Comparison of ENCODE assay signal across 1 cellular context in genomic region chr7:30206942-30207341, GRCh38.
TF ChIP-seq lines count a peak whose summit lies in the region.

No MANE protein-coding gene starts in this region.

TF ChIP-seq in HepG2, 621 proteins besides CTCF, POLR2A, EP300 and RAD21 (continued from another document):
- TF ChIP-seq THRA (CRISPR knock-in tag; IDR thresholded peaks at IDR 0.05; ENCODE audit: borderline replicate concordance) (no peak), KDM3A (CRISPR knock-in tag; IDR thresholded peaks at IDR 0.05; ENCODE audit: low read depth) (no peak), MAF1 (CRISPR knock-in tag; IDR thresholded peaks at IDR 0.05; ENCODE audit: borderline replicate concordance) (no peak), ZNF740 (CRISPR knock-in tag; IDR thresholded peaks at IDR 0.05) (no peak), ZNF75D (CRISPR knock-in tag; IDR thresholded peaks at IDR 0.05; ENCODE audit: borderline replicate concordance) (no peak), MEF2D (CRISPR knock-in tag; IDR thresholded peaks at IDR 0.05) (no peak), ZBTB34 (CRISPR knock-in tag; IDR thresholded peaks at IDR 0.05) (no peak), ZSCAN12 (CRISPR knock-in tag; IDR thresholded peaks at IDR 0.05) (no peak), ZNF441 (CRISPR knock-in tag; IDR thresholded peaks at IDR 0.05; ENCODE audit: borderline replicate concordance) (no peak), CENPBD1 (CRISPR knock-in tag; IDR thresholded peaks at IDR 0.05; ENCODE audit: borderline replicate concordance, low read depth) (no peak)
